Comparison of ENCODE assay signal across 21 cellular contexts in the genomic region with DNA sequence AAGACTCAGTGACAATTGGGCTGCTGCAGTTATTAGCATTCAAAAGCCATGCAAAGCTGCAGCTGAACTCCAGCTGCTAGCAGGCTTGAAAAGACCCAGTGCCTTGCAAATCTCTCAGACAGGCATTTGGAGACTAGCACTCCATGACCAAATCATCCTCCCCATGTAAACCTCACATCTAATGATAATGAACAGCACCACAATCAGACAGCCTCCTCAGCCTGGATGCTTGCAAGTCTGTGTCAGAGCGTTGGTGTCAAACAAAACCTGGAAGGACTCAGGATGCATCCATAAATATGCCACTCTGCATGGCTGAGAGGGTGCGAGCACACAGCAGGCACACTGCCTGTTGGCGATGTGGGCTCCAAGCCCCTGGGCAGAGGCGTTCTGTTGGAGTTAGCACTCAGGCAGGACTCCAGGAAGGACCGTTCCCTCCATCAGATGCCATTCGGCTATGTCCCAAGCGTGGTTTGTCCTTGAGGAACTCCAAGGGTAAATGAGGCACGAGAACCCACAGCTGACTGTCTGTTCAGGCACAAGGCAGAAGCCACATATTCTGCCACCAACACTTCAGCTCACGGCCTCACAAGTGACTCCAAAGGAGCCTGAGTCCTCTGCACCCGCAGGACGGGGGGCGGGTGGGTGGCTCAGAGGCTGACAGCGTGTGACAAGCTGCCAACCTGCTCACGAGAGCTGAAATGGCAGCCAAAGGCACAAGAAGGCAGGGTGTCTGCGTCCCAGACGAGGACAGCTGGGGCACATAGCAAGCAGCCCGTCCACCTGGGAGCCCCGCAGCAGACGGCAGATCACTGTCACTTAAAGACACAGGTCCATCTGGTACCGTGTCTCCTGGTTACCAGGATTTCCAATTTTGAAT.
DNase-seq lines count a peak whose midpoint lies in the region; ATAC-seq and TF ChIP-seq lines count a peak whose summit lies in the region.
"Had no signal": no experiment of that assay in that cellular context is flagged by ENCODE, and none has a peak within 500 bp of the region (broad histone marks: within the 10 kb centered on the region; RNA-seq: fewer than 3 reads in every experiment).

No MANE protein-coding gene starts in this region.

- H3K4me3 ChIP-seq in dorsolateral prefrontal cortex = peak overlapping the region in 7 of 59 donors; percentile 0 to 28 (median 16)
- H3K4me3 ChIP-seq: adrenal gland, spleen had no signal

- TF ChIP-seq CTCF in dorsolateral prefrontal cortex (IDR thresholded peaks at IDR 0.05 in 54 of 56, conservative IDR thresholded peaks at IDR 0.05 in 2 of 56; ENCODE audit: low read depth in 1 of 56, partially characterized antibody in 56 of 56) = no peak

- peak overlapping the region in 53 of 59 donors; percentile 3 to 84 (median 67) for H3K27ac ChIP-seq in dorsolateral prefrontal cortex
- H3K27ac ChIP-seq: adrenal gland, spleen had no signal

- intact Hi-C loops in dorsolateral prefrontal cortex (cut with DNase I) = no loop called here

- DNase-seq in DMS79 (lab: John Stamatoyannopoulos, UW) (peak; percentile 64), NCI-H1694 treated with DMSO at 0.1 percent for 48 hours (lab: John Stamatoyannopoulos, UW) (peak; percentile 68), dorsolateral prefrontal cortex (peak in 8 of 10 donors; percentile 42 to 69 (median 54)), left kidney (ENCODE audit: low read depth, low spot score) (peak; percentile 26), SIG-M5 (lab: John Stamatoyannopoulos, UW) (no peak), left lobe of liver (ENCODE audit: low spot score) (no peak)
- DNase-seq: activated CD4-positive, alpha-beta T cell treated with anti-CD3 and anti-CD28 coated beads, Interleukin-2, amount 10 ng/mL, durations not matched to agents 7 days and 5 days; activated gamma-delta T cell treated with Interleukin-2 at 50 U/mL for 16 hours; erythroblast; foreskin melanocyte; Kasumi-1; midbrain; NCI-H1092; NCI-H69; spleen; stimulated activated CD4-positive, alpha-beta T cell treated with anti-CD3 and anti-CD28 coated beads, Interleukin-4, amount 100 ng/mL, for 24 hours; stimulated activated naive CD8-positive, alpha-beta T cell treated with anti-CD3 and anti-CD28 coated beads, Interleukin-15, amount 100 ng/mL, for 72 hours had no signal

- no peak for ATAC-seq in GM18502 (IDR thresholded peaks at IDR 0.05; ENCODE audit: poor library complexity, unreplicated experiment)
- ATAC-seq in SK-N-SH treated with all-trans-retinoic acid at 6 μM for 48 hours = no peak
- ATAC-seq in left lobe of liver = no peak
- ATAC-seq: HCT116; stimulated activated naive CD8-positive, alpha-beta T cell treated with anti-CD3 and anti-CD28 coated beads, Interleukin-15, amount 100 ng/mL, for 72 hours had no signal

- H3K27me3 ChIP-seq in dorsolateral prefrontal cortex = no peaks in the 10 kb centered on the region
- H3K27me3 ChIP-seq: adrenal gland had no signal

TF ChIP-seq in SK-N-SH treated with all-trans-retinoic acid at 6 μM for 48 hours, 23 proteins besides CTCF, POLR2A, EP300 and RAD21:
- TF ChIP-seq ZFP30 (CRISPR knock-in tag; IDR thresholded peaks at IDR 0.05) (no peak), ZFP3 (CRISPR knock-in tag; IDR thresholded peaks at IDR 0.05) (no peak), OSR1 (CRISPR knock-in tag; IDR thresholded peaks at IDR 0.05) (no peak), GLIS3 (CRISPR knock-in tag; IDR thresholded peaks at IDR 0.05) (no peak), ARNTL (CRISPR knock-in tag; IDR thresholded peaks at IDR 0.05; ENCODE audit: borderline replicate concordance, low read depth) (no peak), ZNF70 (CRISPR knock-in tag; IDR thresholded peaks at IDR 0.05) (no peak), BACH2 (CRISPR knock-in tag; IDR thresholded peaks at IDR 0.05; ENCODE audit: borderline replicate concordance) (no peak), CSRNP3 (CRISPR knock-in tag; IDR thresholded peaks at IDR 0.05) (no peak), CREB5 (CRISPR knock-in tag; IDR thresholded peaks at IDR 0.05; ENCODE audit: low read depth) (no peak), PPARA (CRISPR knock-in tag; IDR thresholded peaks at IDR 0.05; ENCODE audit: borderline replicate concordance) (no peak), TOX (CRISPR knock-in tag; IDR thresholded peaks at IDR 0.05; ENCODE audit: borderline replicate concordance) (no peak), ISL1 (CRISPR knock-in tag; IDR thresholded peaks at IDR 0.05) (no peak)
- TF ChIP-seq, protein P1, sequence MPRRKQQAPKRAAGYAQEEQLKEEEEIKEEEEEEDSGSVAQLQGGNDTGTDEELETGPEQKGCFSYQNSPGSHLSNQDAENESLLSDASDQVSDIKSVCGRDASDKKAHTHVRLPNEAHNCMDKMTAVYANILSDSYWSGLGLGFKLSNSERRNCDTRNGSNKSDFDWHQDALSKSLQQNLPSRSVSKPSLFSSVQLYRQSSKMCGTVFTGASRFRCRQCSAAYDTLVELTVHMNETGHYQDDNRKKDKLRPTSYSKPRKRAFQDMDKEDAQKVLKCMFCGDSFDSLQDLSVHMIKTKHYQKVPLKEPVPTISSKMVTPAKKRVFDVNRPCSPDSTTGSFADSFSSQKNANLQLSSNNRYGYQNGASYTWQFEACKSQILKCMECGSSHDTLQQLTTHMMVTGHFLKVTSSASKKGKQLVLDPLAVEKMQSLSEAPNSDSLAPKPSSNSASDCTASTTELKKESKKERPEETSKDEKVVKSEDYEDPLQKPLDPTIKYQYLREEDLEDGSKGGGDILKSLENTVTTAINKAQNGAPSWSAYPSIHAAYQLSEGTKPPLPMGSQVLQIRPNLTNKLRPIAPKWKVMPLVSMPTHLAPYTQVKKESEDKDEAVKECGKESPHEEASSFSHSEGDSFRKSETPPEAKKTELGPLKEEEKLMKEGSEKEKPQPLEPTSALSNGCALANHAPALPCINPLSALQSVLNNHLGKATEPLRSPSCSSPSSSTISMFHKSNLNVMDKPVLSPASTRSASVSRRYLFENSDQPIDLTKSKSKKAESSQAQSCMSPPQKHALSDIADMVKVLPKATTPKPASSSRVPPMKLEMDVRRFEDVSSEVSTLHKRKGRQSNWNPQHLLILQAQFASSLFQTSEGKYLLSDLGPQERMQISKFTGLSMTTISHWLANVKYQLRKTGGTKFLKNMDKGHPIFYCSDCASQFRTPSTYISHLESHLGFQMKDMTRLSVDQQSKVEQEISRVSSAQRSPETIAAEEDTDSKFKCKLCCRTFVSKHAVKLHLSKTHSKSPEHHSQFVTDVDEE (CRISPR knock-in tag; IDR thresholded peaks at IDR 0.05) = no peak

Comparison
In these comparisons a context has a peak if more than half of its experiments do, and no peak if none do; other contexts are left out.
1. DNase-seq: peak in DMS79 (single experiment), NCI-H1694 treated with DMSO at 0.1 percent for 48 hours (single experiment), dorsolateral prefrontal cortex (8 of 10) and left kidney (single experiment); none in SIG-M5 (single experiment) and left lobe of liver (single experiment).